In the genomic region with DNA sequence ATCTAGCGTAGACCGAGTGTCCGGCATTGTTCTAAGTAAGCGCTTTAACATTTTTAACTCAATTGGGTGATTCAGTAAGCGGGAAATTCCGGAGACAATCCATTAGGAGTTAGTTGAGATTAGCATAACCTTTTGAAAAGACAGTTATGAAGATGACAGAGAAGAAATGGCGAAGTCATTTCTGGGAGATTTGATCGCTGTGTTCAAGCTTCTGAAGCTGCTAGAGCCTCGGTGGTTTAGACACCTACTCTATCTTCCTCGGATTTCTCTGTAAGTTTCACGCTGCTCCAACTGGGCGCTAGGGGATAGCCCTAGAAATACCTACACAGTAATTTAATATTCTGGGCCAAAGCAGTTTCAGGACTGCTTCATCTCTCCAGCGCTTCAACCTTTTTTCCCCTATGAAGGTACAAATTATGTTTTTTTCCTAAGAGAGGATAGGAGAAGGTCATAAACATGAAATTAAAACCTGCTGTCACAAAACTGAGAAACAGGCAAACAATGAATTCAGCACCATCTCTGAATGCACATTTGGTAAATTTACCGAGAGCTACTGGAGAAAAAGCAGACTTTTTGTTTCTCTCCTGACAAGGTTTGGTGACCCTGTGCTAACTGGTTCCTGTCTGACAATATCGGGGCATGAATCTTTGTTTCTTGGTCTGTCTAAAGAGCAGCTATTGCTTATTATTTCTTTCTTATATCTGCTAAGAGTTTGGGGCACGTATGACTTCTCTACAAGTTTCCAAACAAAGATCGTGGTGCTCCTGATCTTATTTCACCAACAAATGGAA, we compare ENCODE assay signal across 8 cellular contexts. TPM values are rescaled to one million over a fixed set of nuclear protein-coding genes. Genes with fewer than 3 reads are reported as not detected.
A peak's percentile ranks its signal among the peaks of the same experiment; 100 is the strongest.
DNase-seq lines count a peak whose midpoint lies in the region; ATAC-seq and TF ChIP-seq lines count a peak whose summit lies in the region.

No MANE protein-coding gene starts in this region.

- intact Hi-C loops in CD8-positive, alpha-beta T cell (cut with DNase I, micrococcal nuclease): loop anchor here (1.0 to 10.0 kb wide), 7 partner anchors 34 to 1808 kb away; no protein-coding TSS in a partner anchor

- H3K27me3 ChIP-seq in CD8-positive, alpha-beta T cell (ENCODE audit: insufficient read depth, low read length): no peaks in the 10 kb centered on the region
- H3K27me3 ChIP-seq in liver (ENCODE audit: control insufficient read depth in 4 of 4, insufficient read depth in 4 of 4, low read length in 3 of 4) (no peaks in the 10 kb centered on the region), thoracic aorta (replicated peaks; ENCODE audit: insufficient read depth) (no peaks in the 10 kb centered on the region)

- ATAC-seq in CD8-positive, alpha-beta T cell: peak; percentile 37
- ATAC-seq in HG02678 (IDR thresholded peaks at IDR 0.05; ENCODE audit: unreplicated experiment) (peak; percentile 8), thoracic aorta (ENCODE audit: insufficient number of reproducible peaks, low FRiP score, low read depth) (no peak)

- CTCF ChIA-PET in CD8-positive, alpha-beta T cell (lab: Charles Lee): interaction anchor here (1.3 to 5.9 kb wide), 5 partner anchors 13 to 145 kb away, joined by 3 to 44 read pairs (median 4); no protein-coding TSS in a partner anchor

- POLR2A ChIA-PET in CD8-positive, alpha-beta T cell (lab: Charles Lee): interaction anchor here (0.6 to 2.8 kb wide), 5 partner anchors 59 to 1806 kb away, joined by 3 to 15 read pairs (median 6); a partner anchor contains a TSS

- peaks cover 2% of the 10 kb centered on the region for H3K9me3 Mint-ChIP-seq in CD8-positive, alpha-beta T cell
- no peaks in the 10 kb centered on the region for H3K9me3 Mint-ChIP-seq in chondrocyte (ENCODE audit: low read depth)

- no peaks in the 10 kb centered on the region for H3K36me3 ChIP-seq in CD8-positive, alpha-beta T cell (ENCODE audit: insufficient read depth, low read length)
- H3K36me3 ChIP-seq in liver (ENCODE audit: control insufficient read depth in 4 of 4, insufficient read depth in 3 of 4, low read depth in 1 of 4, low read length in 3 of 4) (no peaks in the 10 kb centered on the region), thoracic aorta (no peaks in the 10 kb centered on the region)

- TF ChIP-seq RAD21 in liver (IDR thresholded peaks at IDR 0.05): no peak

- TF ChIP-seq CTCF in CD8-positive, alpha-beta T cell (IDR thresholded peaks at IDR 0.05): no peak
- TF ChIP-seq CTCF in chondrocyte (IDR thresholded peaks at IDR 0.05) (peak; percentile 51), liver (IDR thresholded peaks at IDR 0.05; ENCODE audit: low read depth, low read length, missing input control) (peak; percentile 7), thoracic aorta (IDR thresholded peaks at IDR 0.05) (no peak)

- peak overlapping the region; percentile 89 for H3K4me3 Mint-ChIP-seq in CD8-positive, alpha-beta T cell
- H3K4me3 Mint-ChIP-seq in chondrocyte (ENCODE audit: unreplicated experiment): peak overlapping the region; percentile 70

- peaks cover 17% of the 10 kb centered on the region for H3K4me1 ChIP-seq in CD8-positive, alpha-beta T cell (ENCODE audit: insufficient read depth, low read length)
- H3K4me1 ChIP-seq in liver (ENCODE audit: control insufficient read depth in 4 of 4, insufficient read depth in 4 of 4, low read length in 3 of 4) (peaks cover 0 to 29% (median 10%) of the 10 kb centered on the region in 4 donors), thoracic aorta (ENCODE audit: control insufficient read depth in 1 of 2, low read depth in 2 of 2) (peaks cover 0 to 14% of the 10 kb centered on the region in 2 donors)

- H3K27me3 Mint-ChIP-seq in CD8-positive, alpha-beta T cell (ENCODE audit: low read depth): peaks cover 32% of the 10 kb centered on the region
- H3K27me3 Mint-ChIP-seq in chondrocyte (ENCODE audit: low read depth): no peaks in the 10 kb centered on the region

- H3K27ac ChIP-seq in CD8-positive, alpha-beta T cell (ENCODE audit: low read depth, low read length): no peak overlapping the region
- H3K27ac ChIP-seq in liver (ENCODE audit: low read depth in 1 of 2, low read length in 2 of 2) (peak overlapping the region; percentile 84 to 88), thoracic aorta (peak overlapping the region; percentile 72 to 74)

- 13% methylated on average over 17 of the region's 17 CpGs for WGBS in liver

- peaks cover 4% of the 10 kb centered on the region for H3K36me3 Mint-ChIP-seq in CD8-positive, alpha-beta T cell
- H3K36me3 Mint-ChIP-seq in chondrocyte (ENCODE audit: low read depth): no peaks in the 10 kb centered on the region

- H3K4me3 ChIP-seq in CD8-positive, alpha-beta T cell (ENCODE audit: low read depth, low read length): peak overlapping the region; percentile 98
- H3K4me3 ChIP-seq in liver (ENCODE audit: low read depth in 1 of 3, low read length in 3 of 3): peak overlapping the region; percentile 60 to 98 (median 84)
- H3K4me3 ChIP-seq in thoracic aorta: peak overlapping the region; percentile 81

- H3K9me3 ChIP-seq in CD8-positive, alpha-beta T cell (ENCODE audit: low read length): no peaks in the 10 kb centered on the region
- no peaks in the 10 kb centered on the region for H3K9me3 ChIP-seq in liver (ENCODE audit: control insufficient read depth in 4 of 4, low read length in 3 of 4)
- H3K9me3 ChIP-seq in thoracic aorta: no peaks in the 10 kb centered on the region

- peak overlapping the region; percentile 44 to 93 for H3K9ac ChIP-seq in liver (ENCODE audit: low read depth in 1 of 2, low read length in 2 of 2)

- peak in 1 of 7 experiments; percentile 17 for DNase-seq in CD8-positive, alpha-beta T cell
- DNase-seq in RPMI8226: peak; percentile 79
- no peak for DNase-seq in chondrocyte (ENCODE audit: low spot score)
- DNase-seq in thoracic aorta (ENCODE audit: low spot score): no peak
- no peak for DNase-seq in NCI-H1105 treated with DMSO at 0.1 percent for 48 hours (lab: John Stamatoyannopoulos, UW)
- no peak for DNase-seq in ureter (ENCODE audit: low spot score)

- peaks cover 55% of the 10 kb centered on the region for H3K4me1 Mint-ChIP-seq in CD8-positive, alpha-beta T cell (ENCODE audit: low read depth)
- peaks cover 47% of the 10 kb centered on the region for H3K4me1 Mint-ChIP-seq in chondrocyte (ENCODE audit: low read depth)

- peak overlapping the region; percentile 41 for H3K27ac Mint-ChIP-seq in CD8-positive, alpha-beta T cell
- peak overlapping the region; percentile 90 for H3K27ac Mint-ChIP-seq in chondrocyte (ENCODE audit: unreplicated experiment)

TF ChIP-seq in liver, 16 proteins besides CTCF, POLR2A, EP300 and RAD21:
- TF ChIP-seq YY1 (IDR thresholded peaks at IDR 0.05): peak; percentile 45
- no peak for TF ChIP-seq FOXA1 (IDR thresholded peaks at IDR 0.05)
TF ChIP-seq in liver: peak in this region for 1.

RNA-seq across cellular contexts. Expression of a gene that starts 22.4 kb away (rescaled TPM):
- not detected for total RNA-seq in CD8-positive, alpha-beta T cell
- total RNA-seq in chondrocyte (0.41 to 0.80 TPM (median 0.52 TPM) in 3 replicates), liver (1 to 10 TPM in 1 of 2 donors, under 1 TPM in 1; 0.42 to 1.1 TPM), thoracic aorta (under 1 TPM; 0.27 to 0.35 TPM), ureter (3.2 TPM)
- under 1 TPM; 0.19 to 0.31 TPM for polyA plus RNA-seq in liver

RNA-seq across cellular contexts. Expression of a gene that starts 58.9 kb away (rescaled TPM):
- total RNA-seq in CD8-positive, alpha-beta T cell: 1 to 10 TPM; 7.8 to 9.4 TPM
- total RNA-seq in chondrocyte: 49.6 to 61.8 TPM (median 53.5 TPM) in 3 replicates
- total RNA-seq in liver: 10 to 100 TPM; 27.3 to 63.3 TPM
- polyA plus RNA-seq in liver: 10 to 100 TPM; 19.6 to 37.7 TPM
- 10 to 100 TPM; 61.9 to 86.2 TPM for total RNA-seq in thoracic aorta
- total RNA-seq in ureter: 85.2 TPM

Comparison
In these comparisons a context has a peak if more than half of its experiments do, and no peak if none do; other contexts are left out.
1. CTCF ChIP-seq: peak in chondrocyte (single experiment) and liver (single experiment); none in CD8-positive, alpha-beta T cell (single experiment) and thoracic aorta (single experiment).
2. Peak in every context shown above with its lines, with median percentiles within 50 percentile points of each other: H3K4me3 ChIP-seq.